In genomic region chr2:132670961-132671781, GRCh38 we compare ENCODE assay signal across 8 cellular contexts. TPM values are rescaled to one million over a fixed set of nuclear protein-coding genes. Genes with fewer than 3 reads are reported as not detected.
DNase-seq lines count a peak whose midpoint lies in the region; TF ChIP-seq lines count a peak whose summit lies in the region.

No MANE protein-coding gene starts in this region.

- TF ChIP-seq POLR2A in thyroid gland (IDR thresholded peaks at IDR 0.05): no peak

- H3K9me3 ChIP-seq in thyroid gland: no peaks in the 10 kb centered on the region

- DNase-seq in GM04504 (ENCODE audit: low read depth) (peak; percentile 49), RWPE1 (ENCODE audit: low spot score) (peak; percentile 71), glomerular visceral epithelial cell (ENCODE audit: extremely low spot score) (peak; percentile 93), retina (peak; percentile 67), thyroid gland (no peak), 8988T (no peak)
- no peak for DNase-seq in stimulated activated CD4-positive, alpha-beta T cell treated with anti-CD3 and anti-CD28 coated beads, Interleukin-2, amount 100 ng/mL, for 24 hours
- no peak for DNase-seq in activated CD8-positive, alpha-beta memory T cell treated with anti-CD3 and anti-CD28 coated beads, Interleukin-2, amount 50 U/mL, for 4 hours

- POLR2A ChIA-PET in RWPE1 (lab: Yijun Ruan, JAX; ENCODE audit: low non-redundant PET): no interaction called here

- H3K27ac ChIP-seq in RWPE1 (no peak overlapping the region), thyroid gland (no peak overlapping the region)

- no peaks in the 10 kb centered on the region for H3K36me3 ChIP-seq in thyroid gland

- TF ChIP-seq CTCF in RWPE1 (conservative IDR thresholded peaks at IDR 0.05; ENCODE audit: low read depth) (no peak), thyroid gland (IDR thresholded peaks at IDR 0.05) (no peak)

- intact Hi-C loops in thyroid gland (cut with DNase I): no loop called here

- WGBS in thyroid gland, 2 donors: 17 to 22% methylated on average over 30 of the region's 30 CpGs

- peaks cover 19 to 31% of the 10 kb centered on the region in 2 donors for H3K4me1 ChIP-seq in thyroid gland

- H3K27me3 ChIP-seq in thyroid gland: peaks cover 11% of the 10 kb centered on the region

- CTCF ChIA-PET in RWPE1 (lab: Yijun Ruan, JAX): interaction anchor here (0.6 kb wide), 1 partner anchor 1336 kb away, joined by 4 read pairs; no protein-coding TSS in a partner anchor

- H3K4me3 ChIP-seq in thyroid gland (replicated peaks in 1 of 3): peak overlapping the region in 1 of 3 donors; percentile 31

RNA-seq across cellular contexts. Expression of gene LYPD1, which starts 1.2 kb away (rescaled TPM):
- total RNA-seq in thyroid gland: 1 to 10 TPM in 1 of 4 donors, under 1 TPM in 2, not detected in 1; 0.45 to 1.9 (median 0.93) TPM

Comparison
In these comparisons a context has a peak if more than half of its experiments do, and no peak if none do; other contexts are left out.
1. DNase-seq: peak in GM04504 (single experiment), RWPE1 (single experiment), glomerular visceral epithelial cell (single experiment) and retina (single experiment); none in thyroid gland (0 of 2), stimulated activated CD4-positive, alpha-beta T cell treated with anti-CD3 and anti-CD28 coated beads, Interleukin-2, amount 100 ng/mL, for 24 hours (0 of 2), 8988T (single experiment) and activated CD8-positive, alpha-beta memory T cell treated with anti-CD3 and anti-CD28 coated beads, Interleukin-2, amount 50 U/mL, for 4 hours (single experiment).